ENCODE assay signal across 13 cellular contexts in the genomic region with DNA sequence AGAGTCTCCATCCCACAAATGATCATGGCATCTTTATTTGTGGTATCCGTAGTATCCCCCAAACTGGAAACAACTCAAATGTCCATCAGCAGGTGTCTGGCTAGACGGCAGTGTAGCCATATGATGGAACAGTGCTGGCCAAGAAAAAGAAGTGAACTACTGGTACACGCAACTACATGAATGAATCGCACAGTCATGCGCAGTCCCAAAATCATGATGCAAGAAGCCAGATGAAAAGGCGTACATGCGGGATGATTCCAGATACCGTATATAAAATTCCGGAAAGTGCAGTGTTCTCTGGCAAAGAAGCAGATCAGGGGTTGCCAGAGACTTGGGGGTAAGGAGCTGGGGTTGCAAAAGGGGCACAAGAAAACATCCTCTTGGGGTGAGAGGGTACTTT.
DNase-seq lines count a peak whose midpoint lies in the region; ATAC-seq and TF ChIP-seq lines count a peak whose summit lies in the region.
"Had no signal": no experiment of that assay in that cellular context is flagged by ENCODE, and none has a peak within 500 bp of the region (broad histone marks: within the 10 kb centered on the region; RNA-seq: fewer than 3 reads in every experiment).

No MANE protein-coding gene starts in this region.

- no peaks in the 10 kb centered on the region for H3K27me3 ChIP-seq in ascending aorta
- no peaks in the 10 kb centered on the region for H3K27me3 ChIP-seq in layer of hippocampus (ENCODE audit: control insufficient read depth, insufficient read depth, low read length)
- no peaks in the 10 kb centered on the region for H3K27me3 ChIP-seq in smooth muscle cell (ENCODE audit: low read depth)

- ATAC-seq in GM19463 (IDR thresholded peaks at IDR 0.05; ENCODE audit: unreplicated experiment) = no peak

- no peak overlapping the region for H3K9ac ChIP-seq in smooth muscle cell (ENCODE audit: low read depth)

- no peaks in the 10 kb centered on the region for H3K9me3 Mint-ChIP-seq in HFFc6
- H3K9me3 Mint-ChIP-seq: CD8-positive, alpha-beta memory T cell had no signal

- H3K27ac ChIP-seq in ascending aorta = peak overlapping the region; percentile 77 to 80
- peak overlapping the region; percentile 27 for H3K27ac ChIP-seq in layer of hippocampus (ENCODE audit: low read depth, low read length)
- peak overlapping the region; percentile 92 for H3K27ac ChIP-seq in smooth muscle cell (ENCODE audit: low read depth)

- no peaks in the 10 kb centered on the region; the same call in 1 of the 2 replicates for H3K36me3 Mint-ChIP-seq in HFFc6 (ENCODE audit: low read depth)
- H3K36me3 Mint-ChIP-seq: CD8-positive, alpha-beta memory T cell had no signal

- H3K4me3 ChIP-seq in ascending aorta (no peak overlapping the region), smooth muscle cell (no peak overlapping the region)

- peaks cover 1% of the 10 kb centered on the region; the same call in 1 of the 2 replicates for H3K27me3 Mint-ChIP-seq in HFFc6 (ENCODE audit: insufficient read depth)

- no peaks in the 10 kb centered on the region for H3K36me3 ChIP-seq in ascending aorta
- no peaks in the 10 kb centered on the region for H3K36me3 ChIP-seq in smooth muscle cell (ENCODE audit: low read depth)

- peaks cover 68% of the 10 kb centered on the region for H3K4me1 Mint-ChIP-seq in HFFc6 (ENCODE audit: low read depth)

- peaks cover 21% of the 10 kb centered on the region for H4K20me1 ChIP-seq in smooth muscle cell (ENCODE audit: low read depth)

- 97% methylated on average over 9 of the region's 9 CpGs for WGBS in smooth muscle cell (ENCODE audit: low lambda C conversion rate)

- peaks cover 7% of the 10 kb centered on the region for H3F3A ChIP-seq in smooth muscle cell (ENCODE audit: low read depth)

- peak overlapping the region; percentile 98 for H3K27ac Mint-ChIP-seq in HFFc6

- no peak overlapping the region for H3K4me2 ChIP-seq in smooth muscle cell

- H3K4me1 ChIP-seq in ascending aorta (peaks cover 10 to 57% of the 10 kb centered on the region in 2 donors), smooth muscle cell (ENCODE audit: low read depth) (peaks cover 5% of the 10 kb centered on the region)

- DNase-seq in HFFc6 = no peak
- DNase-seq in ascending aorta (ENCODE audit: low spot score in 2 of 2) = peak in 1 of 2 donors; percentile 49
- no peak for DNase-seq in smooth muscle cell (lab: John Stamatoyannopoulos, UW; ENCODE audit: unreplicated experiment)
- no peak for DNase-seq in dermis blood vessel endothelial cell
- DNase-seq in posterior vena cava (ENCODE audit: low spot score) = no peak
- DNase-seq: CD8-positive, alpha-beta memory T cell; MV-4-11; NCI-H1417 treated with DMSO at 0.1 percent for 48 hours; NCI-H2029; NCI-H510A treated with DMSO at 0.1 percent for 48 hours; SIG-M5 had no signal

- intact Hi-C loops in ascending aorta (cut with DNase I) (no loop called here), posterior vena cava (cut with DNase I) (no loop called here)

- peaks cover 15% of the 10 kb centered on the region for H3K79me2 ChIP-seq in smooth muscle cell (ENCODE audit: low read depth)

- TF ChIP-seq CTCF in HFFc6 (IDR thresholded peaks at IDR 0.05) (no peak), ascending aorta (IDR thresholded peaks at IDR 0.05) (no peak), smooth muscle cell (IDR thresholded peaks at IDR 0.05; ENCODE audit: borderline replicate concordance, insufficient read depth, poor library complexity, severe bottlenecking) (no peak)

- H2AFZ ChIP-seq in smooth muscle cell (ENCODE audit: low read depth) = no peak overlapping the region

- no peak overlapping the region for H3K4me3 Mint-ChIP-seq in HFFc6
- H3K4me3 Mint-ChIP-seq: CD8-positive, alpha-beta memory T cell had no signal

- no peaks in the 10 kb centered on the region for H3K9me3 ChIP-seq in ascending aorta
- no peaks in the 10 kb centered on the region for H3K9me3 ChIP-seq in smooth muscle cell (replicated peaks; ENCODE audit: low read depth)

Comparison
In these comparisons a context has a peak if more than half of its experiments do, and no peak if none do; other contexts are left out.
1. H3K27ac ChIP-seq: peak in every context shown above with its lines; median percentile 92 in smooth muscle cell; 78 in ascending aorta; 27 in layer of hippocampus.